In the genomic region with DNA sequence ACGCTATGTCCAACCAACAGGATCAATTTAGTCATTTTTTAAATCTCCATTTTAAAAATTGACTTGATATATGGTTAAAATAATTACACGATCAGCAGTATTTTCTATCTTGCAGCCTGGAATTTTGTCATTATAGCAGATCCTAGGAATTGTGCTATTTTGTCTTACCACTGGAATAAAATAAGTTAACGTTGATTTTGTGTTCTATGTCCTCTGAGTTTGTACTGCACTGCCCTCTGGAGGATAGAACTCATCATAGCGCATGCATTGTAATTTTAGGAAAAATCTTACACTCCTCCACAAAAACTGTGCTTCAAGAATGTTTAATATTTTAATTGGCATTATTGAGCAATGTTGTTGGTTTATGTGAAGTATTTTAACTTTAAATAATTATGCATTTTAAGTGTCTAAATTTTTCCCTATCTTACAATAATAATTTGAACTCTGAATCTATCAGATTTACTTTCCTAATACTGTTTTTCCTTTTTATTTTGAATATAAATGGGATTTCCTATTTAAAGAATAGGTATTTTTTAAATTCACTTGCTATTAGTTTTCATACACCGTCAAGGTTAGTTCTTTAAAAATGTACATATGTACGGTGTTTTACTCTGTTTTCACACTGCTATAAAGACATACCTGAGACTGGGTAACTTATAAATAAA, we compare ENCODE assay signal across 9 cellular contexts.
DNase-seq lines count a peak whose midpoint lies in the region; ATAC-seq and TF ChIP-seq lines count a peak whose summit lies in the region.
"Had no signal": no experiment of that assay in that cellular context is flagged by ENCODE, and none has a peak within 500 bp of the region (broad histone marks: within the 10 kb centered on the region; RNA-seq: fewer than 3 reads in every experiment).

No MANE protein-coding gene starts in this region.

- TF ChIP-seq CTCF in CD14-positive monocyte (IDR thresholded peaks at IDR 0.05), result peak; percentile 24
- TF ChIP-seq CTCF in body of pancreas (IDR thresholded peaks at IDR 0.05), result peak; percentile 30 to 84 (median 66)

- ATAC-seq in GM19395 (IDR thresholded peaks at IDR 0.05; ENCODE audit: unreplicated experiment) (peak; percentile 57), body of pancreas (no peak)
- no peak for ATAC-seq in stimulated activated naive CD8-positive, alpha-beta T cell treated with anti-CD3 and anti-CD28 coated beads, Interleukin-15, Interleukin-2, amounts not matched to agents 100 U/mL and 50 U/mL, for 24 hours

- H3K36me3 Mint-ChIP-seq in CD14-positive monocyte, result no peaks in the 10 kb centered on the region
- no peaks in the 10 kb centered on the region for H3K36me3 Mint-ChIP-seq in T-helper 2 cell treated with Interferon-gamma antibody and Interleukin-4, amounts not matched to agents 5 μg/mL and 100 μg/mL, for 36 hours (ENCODE audit: low read depth)
- H3K36me3 Mint-ChIP-seq in activated naive CD8-positive, alpha-beta T cell treated with anti-CD3 and anti-CD28 coated beads for 36 hours, result no peaks in the 10 kb centered on the region

- TF ChIP-seq POLR2A in body of pancreas (IDR thresholded peaks at IDR 0.05), result no peak

- no peaks in the 10 kb centered on the region for H3K4me1 Mint-ChIP-seq in CD14-positive monocyte
- H3K4me1 Mint-ChIP-seq in T-helper 2 cell treated with Interferon-gamma antibody and Interleukin-4, amounts not matched to agents 5 μg/mL and 100 μg/mL, for 36 hours (ENCODE audit: low read depth), result no peaks in the 10 kb centered on the region
- H3K4me1 Mint-ChIP-seq in activated naive CD8-positive, alpha-beta T cell treated with anti-CD3 and anti-CD28 coated beads for 36 hours, result no peaks in the 10 kb centered on the region

- no peaks in the 10 kb centered on the region for H3K9me3 ChIP-seq in body of pancreas

- no peak overlapping the region for H3K27ac ChIP-seq in body of pancreas

- no peaks in the 10 kb centered on the region for H3K27me3 ChIP-seq in body of pancreas

- H3K4me3 Mint-ChIP-seq in CD14-positive monocyte, result no peak overlapping the region
- H3K4me3 Mint-ChIP-seq in T-helper 2 cell treated with Interferon-gamma antibody and Interleukin-4, amounts not matched to agents 5 μg/mL and 100 μg/mL, for 36 hours, result no peak overlapping the region
- H3K4me3 Mint-ChIP-seq in activated naive CD8-positive, alpha-beta T cell treated with anti-CD3 and anti-CD28 coated beads for 36 hours, result no peak overlapping the region

- peaks cover 0 to 10% (median 0%) of the 10 kb centered on the region in 3 donors for H3K27me3 Mint-ChIP-seq in CD14-positive monocyte (ENCODE audit: low read depth in 3 of 3)
- H3K27me3 Mint-ChIP-seq in T-helper 2 cell treated with Interferon-gamma antibody and Interleukin-4, amounts not matched to agents 5 μg/mL and 100 μg/mL, for 36 hours (ENCODE audit: low read depth), result no peaks in the 10 kb centered on the region
- H3K27me3 Mint-ChIP-seq in activated naive CD8-positive, alpha-beta T cell treated with anti-CD3 and anti-CD28 coated beads for 36 hours, result peaks cover 3% of the 10 kb centered on the region

- H3K4me1 ChIP-seq in body of pancreas, result no peaks in the 10 kb centered on the region

- DNase-seq in CD14-positive monocyte (ENCODE audit: low spot score) (no peak), NCI-H2081 (lab: John Stamatoyannopoulos, UW) (peak; percentile 46 to 62), body of pancreas (peak; percentile 18 to 35 (median 20)), midbrain (lab: John Stamatoyannopoulos, UW) (peak; percentile 9)
- DNase-seq in T-helper 2 cell treated with Interferon-gamma antibody and Interleukin-4, amounts not matched to agents 5 μg/mL and 100 μg/mL, for 36 hours (ENCODE audit: low spot score), result no peak
- no peak for DNase-seq in activated naive CD8-positive, alpha-beta T cell treated with anti-CD3 and anti-CD28 coated beads for 36 hours
- DNase-seq in stimulated activated naive CD8-positive, alpha-beta T cell treated with anti-CD3 and anti-CD28 coated beads, Interleukin-15, Interleukin-2, amounts not matched to agents 100 U/mL and 50 U/mL, for 24 hours, result no peak

- H3K27ac Mint-ChIP-seq in CD14-positive monocyte, result no peak overlapping the region
- H3K27ac Mint-ChIP-seq in T-helper 2 cell treated with Interferon-gamma antibody and Interleukin-4, amounts not matched to agents 5 μg/mL and 100 μg/mL, for 36 hours, result no peak overlapping the region
- no peak overlapping the region for H3K27ac Mint-ChIP-seq in activated naive CD8-positive, alpha-beta T cell treated with anti-CD3 and anti-CD28 coated beads for 36 hours

- H3K9me3 Mint-ChIP-seq in CD14-positive monocyte, result no peaks in the 10 kb centered on the region
- H3K9me3 Mint-ChIP-seq in T-helper 2 cell treated with Interferon-gamma antibody and Interleukin-4, amounts not matched to agents 5 μg/mL and 100 μg/mL, for 36 hours, result no peaks in the 10 kb centered on the region
- H3K9me3 Mint-ChIP-seq in activated naive CD8-positive, alpha-beta T cell treated with anti-CD3 and anti-CD28 coated beads for 36 hours, result no peaks in the 10 kb centered on the region

- intact Hi-C loops in CD14-positive monocyte (cut with micrococcal nuclease) (no loop called here), body of pancreas (cut with DNase I) (no loop called here)

- no peak overlapping the region for H3K4me3 ChIP-seq in body of pancreas
- H3K4me3 ChIP-seq: lung had no signal

- no peaks in the 10 kb centered on the region for H3K36me3 ChIP-seq in body of pancreas (replicated peaks in 1 of 2; ENCODE audit: insufficient read depth in 1 of 2, low read depth in 2 of 2)

- WGBS in body of pancreas, 2 donors, result 34 to 39% methylated on average over 6 of the region's 6 CpGs

Comparison
In these comparisons a context has a peak if more than half of its experiments do, and no peak if none do; other contexts are left out.
1. DNase-seq: peak in NCI-H2081 (2 of 2), body of pancreas (4 of 4) and midbrain (single experiment); none in CD14-positive monocyte (single experiment), T-helper 2 cell treated with Interferon-gamma antibody and Interleukin-4, amounts not matched to agents 5 μg/mL and 100 μg/mL, for 36 hours (single experiment), activated naive CD8-positive, alpha-beta T cell treated with anti-CD3 and anti-CD28 coated beads for 36 hours (single experiment) and stimulated activated naive CD8-positive, alpha-beta T cell treated with anti-CD3 and anti-CD28 coated beads, Interleukin-15, Interleukin-2, amounts not matched to agents 100 U/mL and 50 U/mL, for 24 hours (single experiment).